11 cellular contexts compared by ENCODE assay signal in genomic region chr6:5278047-5278446, GRCh38. TPM values are rescaled to one million over a fixed set of nuclear protein-coding genes. Genes with fewer than 3 reads are reported as not detected.
DNase-seq lines count a peak whose midpoint lies in the region; ATAC-seq lines count a peak whose summit lies in the region.
"Had no signal": no experiment of that assay in that cellular context is flagged by ENCODE, and none has a peak within 500 bp of the region (broad histone marks: within the 10 kb centered on the region; RNA-seq: fewer than 3 reads in every experiment).

No MANE protein-coding gene starts in this region.

- intact Hi-C loops in naive thymus-derived CD4-positive, alpha-beta T cell (cut with micrococcal nuclease) = no loop called here
- intact Hi-C loops in head of caudate nucleus (cut with DNase I) = no loop called here

- CTCF ChIA-PET in naive thymus-derived CD4-positive, alpha-beta T cell (lab: Charles Lee) = no interaction called here

- no peaks in the 10 kb centered on the region for H3K27me3 Mint-ChIP-seq in activated naive CD8-positive, alpha-beta T cell treated with anti-CD3 and anti-CD28 coated beads, Interleukin-2, amount 50 U/mL, for 24 hours
- H3K27me3 Mint-ChIP-seq in activated naive CD8-positive, alpha-beta T cell treated with anti-CD3 and anti-CD28 coated beads for 36 hours = no peaks in the 10 kb centered on the region
- H3K27me3 Mint-ChIP-seq in stimulated activated naive B cell treated with anti-CD40 and anti-IgM and Interleukin-4, amounts not matched to agents 10 μg/mL and 1 μg/mL and 100 μg/mL, for 72 hours = no peaks in the 10 kb centered on the region
- no peaks in the 10 kb centered on the region for H3K27me3 Mint-ChIP-seq in naive thymus-derived CD4-positive, alpha-beta T cell

- H3K4me1 Mint-ChIP-seq in activated naive CD8-positive, alpha-beta T cell treated with anti-CD3 and anti-CD28 coated beads, Interleukin-2, amount 50 U/mL, for 24 hours = peaks cover 40% of the 10 kb centered on the region
- peaks cover 30% of the 10 kb centered on the region for H3K4me1 Mint-ChIP-seq in activated naive CD8-positive, alpha-beta T cell treated with anti-CD3 and anti-CD28 coated beads for 36 hours
- peaks cover 29 to 36% of the 10 kb centered on the region in 2 donors for H3K4me1 Mint-ChIP-seq in stimulated activated naive B cell treated with anti-CD40 and anti-IgM and Interleukin-4, amounts not matched to agents 10 μg/mL and 1 μg/mL and 100 μg/mL, for 72 hours
- peaks cover 14 to 59% (median 39%) of the 10 kb centered on the region in 7 donors for H3K4me1 Mint-ChIP-seq in naive thymus-derived CD4-positive, alpha-beta T cell

- peaks cover 7% of the 10 kb centered on the region for H3K36me3 Mint-ChIP-seq in activated naive CD8-positive, alpha-beta T cell treated with anti-CD3 and anti-CD28 coated beads, Interleukin-2, amount 50 U/mL, for 24 hours (ENCODE audit: low read depth)
- H3K36me3 Mint-ChIP-seq in activated naive CD8-positive, alpha-beta T cell treated with anti-CD3 and anti-CD28 coated beads for 36 hours = peaks cover 13% of the 10 kb centered on the region
- H3K36me3 Mint-ChIP-seq in stimulated activated naive B cell treated with anti-CD40 and anti-IgM and Interleukin-4, amounts not matched to agents 10 μg/mL and 1 μg/mL and 100 μg/mL, for 72 hours = peaks cover 6 to 35% of the 10 kb centered on the region in 2 donors
- peaks cover 0 to 18% (median 8%) of the 10 kb centered on the region in 5 donors for H3K36me3 Mint-ChIP-seq in naive thymus-derived CD4-positive, alpha-beta T cell

- H3K36me3 ChIP-seq in naive thymus-derived CD4-positive, alpha-beta T cell (ENCODE audit: control insufficient read depth in 2 of 3, insufficient read depth in 3 of 3, low read length in 3 of 3) = no peaks in the 10 kb centered on the region
- H3K36me3 ChIP-seq: tibial nerve had no signal

- H3K27me3 ChIP-seq in naive thymus-derived CD4-positive, alpha-beta T cell (ENCODE audit: control insufficient read depth in 2 of 2, insufficient read depth in 2 of 2, low read length in 2 of 2) = no peaks in the 10 kb centered on the region
- H3K27me3 ChIP-seq: tibial nerve had no signal

- H3K27ac Mint-ChIP-seq in activated naive CD8-positive, alpha-beta T cell treated with anti-CD3 and anti-CD28 coated beads, Interleukin-2, amount 50 U/mL, for 24 hours = peak overlapping the region; percentile 41
- no peak overlapping the region for H3K27ac Mint-ChIP-seq in activated naive CD8-positive, alpha-beta T cell treated with anti-CD3 and anti-CD28 coated beads for 36 hours
- H3K27ac Mint-ChIP-seq in stimulated activated naive B cell treated with anti-CD40 and anti-IgM and Interleukin-4, amounts not matched to agents 10 μg/mL and 1 μg/mL and 100 μg/mL, for 72 hours = peak overlapping the region; percentile 92
- H3K27ac Mint-ChIP-seq in naive thymus-derived CD4-positive, alpha-beta T cell = no peak overlapping the region

- no peak overlapping the region for H3K4me3 ChIP-seq in naive thymus-derived CD4-positive, alpha-beta T cell (ENCODE audit: low read length)
- H3K4me3 ChIP-seq: tibial nerve had no signal

- peaks cover 0 to 6% of the 10 kb centered on the region in 2 donors for H3K4me1 ChIP-seq in naive thymus-derived CD4-positive, alpha-beta T cell (ENCODE audit: control insufficient read depth in 2 of 2, insufficient read depth in 2 of 2, low read length in 2 of 2)
- H3K4me1 ChIP-seq: tibial nerve had no signal

- H3K9me3 Mint-ChIP-seq in activated naive CD8-positive, alpha-beta T cell treated with anti-CD3 and anti-CD28 coated beads, Interleukin-2, amount 50 U/mL, for 24 hours = no peaks in the 10 kb centered on the region
- H3K9me3 Mint-ChIP-seq in activated naive CD8-positive, alpha-beta T cell treated with anti-CD3 and anti-CD28 coated beads for 36 hours = no peaks in the 10 kb centered on the region
- peaks cover 3 to 4% of the 10 kb centered on the region in 2 donors for H3K9me3 Mint-ChIP-seq in stimulated activated naive B cell treated with anti-CD40 and anti-IgM and Interleukin-4, amounts not matched to agents 10 μg/mL and 1 μg/mL and 100 μg/mL, for 72 hours
- no peaks in the 10 kb centered on the region for H3K9me3 Mint-ChIP-seq in naive thymus-derived CD4-positive, alpha-beta T cell

- ATAC-seq in activated naive CD8-positive, alpha-beta T cell treated with anti-CD3 and anti-CD28 coated beads, Interleukin-2, amount 50 U/mL, for 24 hours = no peak
- peak; percentile 71 for ATAC-seq in GM21528 (IDR thresholded peaks at IDR 0.05; ENCODE audit: low FRiP score, unreplicated experiment)
- ATAC-seq in HG03280 (IDR thresholded peaks at IDR 0.05; ENCODE audit: unreplicated experiment) = peak; percentile 79
- ATAC-seq in stimulated activated naive B cell treated with anti-CD40 and anti-IgM and Interleukin-4, amounts not matched to agents 10 μg/mL and 1 μg/mL and 100 μg/mL, for 72 hours (replicated peaks) = peak; percentile 91 to 95
- ATAC-seq in naive thymus-derived CD4-positive, alpha-beta T cell = no peak

- DNase-seq in activated naive CD8-positive, alpha-beta T cell treated with anti-CD3 and anti-CD28 coated beads, Interleukin-2, amount 50 U/mL, for 24 hours = no peak
- no peak for DNase-seq in activated naive CD8-positive, alpha-beta T cell treated with anti-CD3 and anti-CD28 coated beads for 36 hours
- DNase-seq in stimulated activated naive B cell treated with anti-CD40 and anti-IgM and Interleukin-4, amounts not matched to agents 10 μg/mL and 1 μg/mL and 100 μg/mL, for 72 hours = no peak
- DNase-seq in NCI-H510A (lab: John Stamatoyannopoulos, UW) (no peak), head of caudate nucleus (no peak)
- DNase-seq in naive thymus-derived CD4-positive, alpha-beta T cell = no peak
- DNase-seq: ACHN, NCI-H2107 had no signal

- no peaks in the 10 kb centered on the region for H3K9me3 ChIP-seq in naive thymus-derived CD4-positive, alpha-beta T cell (ENCODE audit: control insufficient read depth in 2 of 3, low read length in 3 of 3)
- H3K9me3 ChIP-seq: tibial nerve had no signal

- no peak overlapping the region for H3K27ac ChIP-seq in naive thymus-derived CD4-positive, alpha-beta T cell (ENCODE audit: low read depth, low read length)
- H3K27ac ChIP-seq: tibial nerve had no signal

- no peak overlapping the region for H3K4me3 Mint-ChIP-seq in activated naive CD8-positive, alpha-beta T cell treated with anti-CD3 and anti-CD28 coated beads, Interleukin-2, amount 50 U/mL, for 24 hours
- H3K4me3 Mint-ChIP-seq in activated naive CD8-positive, alpha-beta T cell treated with anti-CD3 and anti-CD28 coated beads for 36 hours = no peak overlapping the region
- peak overlapping the region; percentile 59 to 75 for H3K4me3 Mint-ChIP-seq in stimulated activated naive B cell treated with anti-CD40 and anti-IgM and Interleukin-4, amounts not matched to agents 10 μg/mL and 1 μg/mL and 100 μg/mL, for 72 hours
- H3K4me3 Mint-ChIP-seq in naive thymus-derived CD4-positive, alpha-beta T cell = no peak overlapping the region

- POLR2A ChIA-PET in naive thymus-derived CD4-positive, alpha-beta T cell (lab: Charles Lee) = no interaction called here

RNA-seq across cellular contexts. Expression of gene FARS2, which starts 16.7 kb away (rescaled TPM):
- 10 to 100 TPM; 18.4 to 20.0 TPM for total RNA-seq in activated naive CD8-positive, alpha-beta T cell treated with anti-CD3 and anti-CD28 coated beads for 36 hours
- 10 to 100 TPM; 16.2 to 23.1 (median 20.3) TPM for total RNA-seq in naive thymus-derived CD4-positive, alpha-beta T cell
- 10 to 100 TPM; 27.1 to 28.1 TPM for polyA plus RNA-seq in naive thymus-derived CD4-positive, alpha-beta T cell

RNA-seq across cellular contexts. Expression of gene LYRM4, which starts 17.3 kb away (rescaled TPM):
- 10 to 100 TPM; 44.3 to 45.7 TPM for total RNA-seq in activated naive CD8-positive, alpha-beta T cell treated with anti-CD3 and anti-CD28 coated beads for 36 hours
- total RNA-seq in naive thymus-derived CD4-positive, alpha-beta T cell = 10 to 100 TPM; 15.1 to 27.2 (median 22.4) TPM
- 10 to 100 TPM; 36.6 to 61.6 TPM for polyA plus RNA-seq in naive thymus-derived CD4-positive, alpha-beta T cell

Comparison
In these comparisons a context has a peak if more than half of its experiments do, and no peak if none do; other contexts are left out.
1. H3K27ac Mint-ChIP-seq: peak in activated naive CD8-positive, alpha-beta T cell treated with anti-CD3 and anti-CD28 coated beads, Interleukin-2, amount 50 U/mL, for 24 hours (single experiment) and stimulated activated naive B cell treated with anti-CD40 and anti-IgM and Interleukin-4, amounts not matched to agents 10 μg/mL and 1 μg/mL and 100 μg/mL, for 72 hours (single experiment); none in activated naive CD8-positive, alpha-beta T cell treated with anti-CD3 and anti-CD28 coated beads for 36 hours (single experiment) and naive thymus-derived CD4-positive, alpha-beta T cell (0 of 9).
2. ATAC-seq: peak in GM21528 (single experiment), HG03280 (single experiment) and stimulated activated naive B cell treated with anti-CD40 and anti-IgM and Interleukin-4, amounts not matched to agents 10 μg/mL and 1 μg/mL and 100 μg/mL, for 72 hours (2 of 2); none in activated naive CD8-positive, alpha-beta T cell treated with anti-CD3 and anti-CD28 coated beads, Interleukin-2, amount 50 U/mL, for 24 hours (single experiment) and naive thymus-derived CD4-positive, alpha-beta T cell (single experiment).
3. H3K4me3 Mint-ChIP-seq: peak in stimulated activated naive B cell treated with anti-CD40 and anti-IgM and Interleukin-4, amounts not matched to agents 10 μg/mL and 1 μg/mL and 100 μg/mL, for 72 hours (2 of 2); none in activated naive CD8-positive, alpha-beta T cell treated with anti-CD3 and anti-CD28 coated beads, Interleukin-2, amount 50 U/mL, for 24 hours (single experiment), activated naive CD8-positive, alpha-beta T cell treated with anti-CD3 and anti-CD28 coated beads for 36 hours (single experiment) and naive thymus-derived CD4-positive, alpha-beta T cell (0 of 10).